In genomic region chr12:88802307-88802706, GRCh38 we compare ENCODE assay signal across 24 cellular contexts.
A peak's percentile ranks its signal among the peaks of the same experiment; 100 is the strongest.
DNase-seq lines count a peak whose midpoint lies in the region; ATAC-seq and TF ChIP-seq lines count a peak whose summit lies in the region.
"Had no signal": no experiment of that assay in that cellular context is flagged by ENCODE, and none has a peak within 500 bp of the region (broad histone marks: within the 10 kb centered on the region; RNA-seq: fewer than 3 reads in every experiment).

No MANE protein-coding gene starts in this region.

- H3F3A ChIP-seq in MM.1S (ENCODE audit: insufficient read depth, low read length), result 0 out of 2 replicates have a peak, but pooled peaks cover 8% of the 10 kb centered on the region

- no peaks in the 10 kb centered on the region for H3K27me3 Mint-ChIP-seq in osteocyte (ENCODE audit: unreplicated experiment)
- no peaks in the 10 kb centered on the region for H3K27me3 Mint-ChIP-seq in CD8-positive, alpha-beta T cell (ENCODE audit: low read depth)
- H3K27me3 Mint-ChIP-seq: T-cell had no signal

- H2AFZ ChIP-seq in MM.1S (ENCODE audit: low read length), result no peak overlapping the region
- H2AFZ ChIP-seq: GM23338 had no signal

- H3K4me2 ChIP-seq in MM.1S (ENCODE audit: low read depth, low read length), result peak overlapping the region; percentile 30; the same call in 1 of the 2 replicates
- H3K4me2 ChIP-seq: A549, GM23338 had no signal

- no peaks in the 10 kb centered on the region for H4K20me1 ChIP-seq in MM.1S (ENCODE audit: insufficient read depth, low read length)

- H3K27ac Mint-ChIP-seq in osteocyte (ENCODE audit: unreplicated experiment), result peak overlapping the region; percentile 31
- H3K27ac Mint-ChIP-seq in CD8-positive, alpha-beta T cell, result no peak overlapping the region
- H3K27ac Mint-ChIP-seq: GM23338, T-cell had no signal

- peak overlapping the region; percentile 45; the same call in 1 of the 2 replicates for H3K27ac ChIP-seq in MM.1S (ENCODE audit: low read length)
- no peak overlapping the region for H3K27ac ChIP-seq in CD8-positive, alpha-beta T cell (ENCODE audit: low read depth, low read length)
- H3K27ac ChIP-seq: A549, RWPE1 had no signal

- ATAC-seq in GM19324 (IDR thresholded peaks at IDR 0.05; ENCODE audit: low FRiP score, unreplicated experiment) (peak; percentile 58), HG02571 (IDR thresholded peaks at IDR 0.05; ENCODE audit: unreplicated experiment) (peak; percentile 47)
- no peak for ATAC-seq in CD8-positive, alpha-beta T cell
- ATAC-seq: A549, GM23338, HepG2, K562, T-cell had no signal

- H3K4me3 ChIP-seq in MM.1S (ENCODE audit: low read length), result no peak overlapping the region
- H3K4me3 ChIP-seq in CD8-positive, alpha-beta T cell (ENCODE audit: low read depth, low read length), result no peak overlapping the region
- H3K4me3 ChIP-seq: A549, GM23338, HAP-1, K562 had no signal

- TF ChIP-seq CTCF in MM.1S (IDR thresholded peaks at IDR 0.05; ENCODE audit: low read length) (no peak), osteocyte (IDR thresholded peaks at IDR 0.05) (no peak)
- TF ChIP-seq CTCF in CD8-positive, alpha-beta T cell (IDR thresholded peaks at IDR 0.05), result no peak

- H3K9me2 ChIP-seq in MM.1S (replicated peaks; ENCODE audit: insufficient read depth, low read length), result no peaks in the 10 kb centered on the region

- CTCF ChIA-PET in CD8-positive, alpha-beta T cell (lab: Charles Lee), result no interaction called here

- peaks cover 45% of the 10 kb centered on the region for H3K4me1 ChIP-seq in MM.1S (ENCODE audit: low read length)
- no peaks in the 10 kb centered on the region for H3K4me1 ChIP-seq in CD8-positive, alpha-beta T cell (ENCODE audit: insufficient read depth, low read length)
- H3K4me1 ChIP-seq: A549, BE2C, HAP-1 had no signal

- H3K9ac ChIP-seq in MM.1S (ENCODE audit: low read length), result no peak overlapping the region

- peaks cover 10% of the 10 kb centered on the region for H3K4me1 Mint-ChIP-seq in osteocyte (ENCODE audit: unreplicated experiment)
- H3K4me1 Mint-ChIP-seq in CD8-positive, alpha-beta T cell (ENCODE audit: low read depth), result no peaks in the 10 kb centered on the region
- H3K4me1 Mint-ChIP-seq: GM23338, T-cell had no signal

- no peaks in the 10 kb centered on the region for H3K36me3 ChIP-seq in MM.1S (replicated peaks; ENCODE audit: insufficient read depth, low read length)
- H3K36me3 ChIP-seq in CD8-positive, alpha-beta T cell (ENCODE audit: insufficient read depth, low read length), result no peaks in the 10 kb centered on the region
- H3K36me3 ChIP-seq: BE2C, HAP-1 had no signal

- H3K9me3 ChIP-seq in MM.1S (replicated peaks; ENCODE audit: insufficient read depth, low read length), result no peaks in the 10 kb centered on the region
- no peaks in the 10 kb centered on the region for H3K9me3 ChIP-seq in CD8-positive, alpha-beta T cell (ENCODE audit: low read length)
- H3K9me3 ChIP-seq: BE2C, HAP-1 had no signal

- H3K4me3 Mint-ChIP-seq in osteocyte (ENCODE audit: unreplicated experiment), result no peak overlapping the region
- no peak overlapping the region for H3K4me3 Mint-ChIP-seq in CD8-positive, alpha-beta T cell
- H3K4me3 Mint-ChIP-seq: GM23338, T-cell had no signal

- no peaks in the 10 kb centered on the region for H3K27me3 ChIP-seq in MM.1S (replicated peaks; ENCODE audit: insufficient read depth, low read length)
- H3K27me3 ChIP-seq in CD8-positive, alpha-beta T cell (ENCODE audit: insufficient read depth, low read length), result no peaks in the 10 kb centered on the region
- H3K27me3 ChIP-seq: BE2C had no signal

- peaks cover 9% of the 10 kb centered on the region for H3K9me3 Mint-ChIP-seq in osteocyte (ENCODE audit: unreplicated experiment)
- H3K9me3 Mint-ChIP-seq in CD8-positive, alpha-beta T cell, result peaks cover 2% of the 10 kb centered on the region
- H3K9me3 Mint-ChIP-seq: GM23338 had no signal

- intact Hi-C loops in CD8-positive, alpha-beta T cell (cut with DNase I, micrococcal nuclease), result no loop called here

- H3K36me3 Mint-ChIP-seq in osteocyte (ENCODE audit: unreplicated experiment), result no peaks in the 10 kb centered on the region
- H3K36me3 Mint-ChIP-seq in CD8-positive, alpha-beta T cell, result no peaks in the 10 kb centered on the region
- H3K36me3 Mint-ChIP-seq: T-cell had no signal

- H3K79me2 ChIP-seq in MM.1S (ENCODE audit: low read length), result no peaks in the 10 kb centered on the region

- POLR2A ChIA-PET in CD8-positive, alpha-beta T cell (lab: Charles Lee), result no interaction called here

- peak; percentile 16 for DNase-seq in MM.1S
- no peak for DNase-seq in osteocyte (ENCODE audit: extremely low spot score, unreplicated experiment)
- no peak for DNase-seq in CD8-positive, alpha-beta T cell
- DNase-seq in stimulated activated CD4-positive, alpha-beta T cell treated with anti-CD3 and anti-CD28 coated beads, Interleukin-2, amount 100 ng/mL, for 48 hours, result no peak
- DNase-seq in NCI-H1417 treated with DMSO at 0.1 percent for 48 hours (lab: John Stamatoyannopoulos, UW), result no peak
- DNase-seq: BE2C; DMS79 treated with DMSO at 0.1 percent for 48 hours; NCI-H1092 treated with DMSO at 0.1 percent for 48 hours; NCI-H146; NCI-H2029; NCI-H2227 treated with DMSO at 0.1 percent for 48 hours; NCI-H510A treated with DMSO at 0.1 percent for 48 hours; NCI-H748 treated with DMSO at 0.1 percent for 48 hours; NK-92 treated with Interleukin-12 subunit alpha and Interleukin-12 subunit beta, amount 100 ng/mL, for 24 hours; SIG-M5; T-cell had no signal
